Comparison of ENCODE assay signal across 12 cellular contexts in the genomic region with DNA sequence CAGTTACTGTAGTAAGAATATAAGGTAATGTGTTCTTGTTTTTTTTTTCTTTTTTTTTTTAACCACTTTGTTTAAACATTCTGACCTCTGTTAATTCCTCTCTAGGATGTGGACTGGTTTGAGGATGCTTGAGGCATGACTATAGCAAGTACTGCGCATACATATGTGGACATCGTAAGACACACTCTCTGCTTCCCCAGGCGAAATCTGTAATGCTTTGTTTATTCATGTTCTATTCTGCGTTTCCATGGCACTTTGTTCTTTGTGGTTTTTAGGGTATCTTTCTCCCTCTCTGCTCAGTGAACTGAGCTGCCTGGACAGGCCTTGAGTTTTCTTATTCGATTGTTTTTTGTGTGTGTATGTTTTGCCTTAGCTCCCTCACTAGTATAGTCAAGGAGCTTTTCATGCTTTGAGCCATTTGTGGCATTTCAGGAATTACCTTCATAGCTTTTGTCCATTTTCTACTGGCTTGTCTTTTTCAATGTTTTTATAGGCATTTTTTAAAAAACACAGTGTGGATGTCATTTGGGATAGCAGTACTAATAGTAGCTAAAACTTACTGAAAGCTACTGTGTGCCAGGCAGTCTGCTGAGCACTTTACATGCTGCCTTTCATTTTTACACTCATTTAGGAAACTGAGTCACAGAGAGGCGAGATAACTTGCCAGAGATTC. TPM values are rescaled to one million over a fixed set of nuclear protein-coding genes. Genes with fewer than 3 reads are reported as not detected.
A peak's percentile ranks its signal among the peaks of the same experiment; 100 is the strongest.
DNase-seq lines count a peak whose midpoint lies in the region; ATAC-seq and FAIRE-seq lines count a peak whose summit lies in the region.
"Had no signal": no experiment of that assay in that cellular context is flagged by ENCODE, and none has a peak within 500 bp of the region (broad histone marks: within the 10 kb centered on the region; RNA-seq: fewer than 3 reads in every experiment).

No MANE protein-coding gene starts in this region.

- peak overlapping the region; percentile 33 for H3K4me3 Mint-ChIP-seq in central memory CD8-positive, alpha-beta T cell
- H3K4me3 Mint-ChIP-seq: activated CD4-positive, alpha-beta memory T cell treated with anti-CD3 and anti-CD28 coated beads for 36 hours had no signal

- no peaks in the 10 kb centered on the region for H3K9me3 Mint-ChIP-seq in central memory CD8-positive, alpha-beta T cell
- H3K9me3 Mint-ChIP-seq: activated CD4-positive, alpha-beta memory T cell treated with anti-CD3 and anti-CD28 coated beads for 36 hours had no signal

- DNase-seq in AG08396 (ENCODE audit: low spot score) = peak; percentile 88
- DNase-seq in HTR-8/SVneo (ENCODE audit: insufficient read length, low spot score) = peak; percentile 67
- no peak for DNase-seq in central memory CD8-positive, alpha-beta T cell (ENCODE audit: low spot score in 2 of 2)
- DNase-seq in myocyte (ENCODE audit: low read depth) = peak; percentile 48
- DNase-seq in NCI-H1436 (lab: John Stamatoyannopoulos, UW) = no peak
- no peak for DNase-seq in nucleus accumbens (lab: John Stamatoyannopoulos, UW)
- DNase-seq: activated CD4-positive, alpha-beta memory T cell treated with anti-CD3 and anti-CD28 coated beads for 36 hours; NK-92 treated with Interleukin-12 subunit alpha and Interleukin-12 subunit beta, amount 100 ng/mL, for 24 hours; upper lobe of right lung had no signal

- H3K36me3 Mint-ChIP-seq in central memory CD8-positive, alpha-beta T cell (ENCODE audit: insufficient read depth) = peaks cover 2% of the 10 kb centered on the region
- H3K36me3 Mint-ChIP-seq: activated CD4-positive, alpha-beta memory T cell treated with anti-CD3 and anti-CD28 coated beads for 36 hours had no signal

- no peaks in the 10 kb centered on the region for H3K4me1 Mint-ChIP-seq in central memory CD8-positive, alpha-beta T cell

- no peak overlapping the region for H3K27ac Mint-ChIP-seq in central memory CD8-positive, alpha-beta T cell (ENCODE audit: low read depth)
- H3K27ac Mint-ChIP-seq: activated CD4-positive, alpha-beta memory T cell treated with anti-CD3 and anti-CD28 coated beads for 36 hours had no signal

- peaks cover 84% of the 10 kb centered on the region for H3K27me3 Mint-ChIP-seq in central memory CD8-positive, alpha-beta T cell

- FAIRE-seq in HTR-8/SVneo (lab: Jason Lieb, UNC) = no peak
- FAIRE-seq: endometrium had no signal

- no peak for ATAC-seq in central memory CD8-positive, alpha-beta T cell (replicated peaks; ENCODE audit: extremely low read depth, poor library complexity, severe bottlenecking)
- no peak for ATAC-seq in GM18502 (IDR thresholded peaks at IDR 0.05; ENCODE audit: poor library complexity, unreplicated experiment)
- no peak for ATAC-seq in HG03159 (IDR thresholded peaks at IDR 0.05; ENCODE audit: unreplicated experiment)
- ATAC-seq: upper lobe of right lung had no signal

RNA-seq across cellular contexts. Expression of a gene that starts 1.9 kb away (rescaled TPM):
- total RNA-seq in myocyte = 20.0 and 27.4 TPM in 2 replicates
- polyA plus RNA-seq in myocyte (2012) = 41.6 TPM

Comparison
In these comparisons a context has a peak if more than half of its experiments do, and no peak if none do; other contexts are left out.
1. DNase-seq: peak in AG08396 (single experiment), HTR-8/SVneo (single experiment) and myocyte (single experiment); none in central memory CD8-positive, alpha-beta T cell (0 of 2), NCI-H1436 (single experiment) and nucleus accumbens (0 of 56).